19 cellular contexts compared by ENCODE assay signal in the genomic region with DNA sequence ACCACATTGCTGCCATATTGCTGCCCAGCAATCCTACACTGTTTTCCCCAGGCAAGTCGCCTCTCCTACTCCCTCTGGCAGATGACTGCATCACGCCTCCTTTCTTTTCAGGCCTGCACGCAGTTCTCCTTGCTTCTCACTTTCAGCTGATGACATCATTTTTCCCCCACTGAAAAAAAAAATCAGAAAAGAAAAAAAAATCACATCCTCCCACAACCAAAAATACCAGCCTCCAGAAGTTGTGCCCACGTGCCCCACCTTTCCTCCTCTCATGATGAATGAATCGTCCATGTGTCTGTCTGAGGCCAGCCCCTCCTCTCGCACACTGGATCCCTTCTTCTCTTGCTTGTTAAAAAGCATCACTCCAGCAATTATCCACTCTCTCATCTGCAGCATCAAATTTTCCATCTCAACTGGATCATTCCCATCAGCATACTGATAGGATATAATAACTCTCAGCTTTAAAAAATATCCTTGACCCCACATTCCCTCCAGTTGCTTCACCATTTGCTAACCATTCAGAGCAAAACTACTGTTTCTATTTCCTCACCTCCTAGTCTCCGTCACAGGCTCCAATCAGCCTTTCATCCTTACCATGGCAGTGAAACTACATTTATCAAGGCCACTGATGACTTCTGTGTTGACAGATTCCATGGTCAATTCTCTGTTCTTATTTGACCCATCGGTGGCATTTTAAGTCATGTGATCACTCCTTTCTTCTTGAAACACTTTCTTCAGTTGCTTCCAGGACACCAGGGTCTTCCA. TPM values are rescaled to one million over a fixed set of nuclear protein-coding genes. Genes with fewer than 3 reads are reported as not detected.
DNase-seq lines count a peak whose midpoint lies in the region; ATAC-seq, FAIRE-seq and TF ChIP-seq lines count a peak whose summit lies in the region.
"Had no signal": no experiment of that assay in that cellular context is flagged by ENCODE, and none has a peak within 500 bp of the region (broad histone marks: within the 10 kb centered on the region; RNA-seq: fewer than 3 reads in every experiment).

No MANE protein-coding gene starts in this region.

- FAIRE-seq in pancreas (lab: Jason Lieb, UNC): no peak
- FAIRE-seq: endothelial cell of umbilical vein, GM19239, TTC549 had no signal

- H3K4me2 ChIP-seq in mesendoderm (ENCODE audit: low read length): no peak overlapping the region
- H3K4me2 ChIP-seq: SK-N-SH had no signal

- H3K4ac ChIP-seq in mesendoderm (ENCODE audit: low read depth, low read length): no peak overlapping the region

- H3K27ac Mint-ChIP-seq in activated CD8-positive, alpha-beta T cell treated with anti-CD3 and anti-CD28 coated beads for 36 hours: no peak overlapping the region
- no peak overlapping the region for H3K27ac Mint-ChIP-seq in activated CD8-positive, alpha-beta T cell treated with anti-CD3 and anti-CD28 coated beads, Interleukin-2, amount 10 ng/mL, durations not matched to agents 7 days and 5 days
- H3K27ac Mint-ChIP-seq in activated naive CD4-positive, alpha-beta T cell treated with anti-CD3 and anti-CD28 coated beads, Interleukin-2, amount 10 ng/mL, durations not matched to agents 7 days and 5 days: peak overlapping the region; percentile 15
- no peak overlapping the region for H3K27ac Mint-ChIP-seq in T-cell
- H3K27ac Mint-ChIP-seq: nephron had no signal

- H3K36me3 Mint-ChIP-seq in activated CD8-positive, alpha-beta T cell treated with anti-CD3 and anti-CD28 coated beads for 36 hours (ENCODE audit: low read depth): no peaks in the 10 kb centered on the region
- H3K36me3 Mint-ChIP-seq in activated CD8-positive, alpha-beta T cell treated with anti-CD3 and anti-CD28 coated beads, Interleukin-2, amount 10 ng/mL, durations not matched to agents 7 days and 5 days (ENCODE audit: low read depth): no peaks in the 10 kb centered on the region
- H3K36me3 Mint-ChIP-seq in activated naive CD4-positive, alpha-beta T cell treated with anti-CD3 and anti-CD28 coated beads, Interleukin-2, amount 10 ng/mL, durations not matched to agents 7 days and 5 days: no peaks in the 10 kb centered on the region
- no peaks in the 10 kb centered on the region for H3K36me3 Mint-ChIP-seq in T-cell

- no peak overlapping the region for H3K4me3 ChIP-seq in mesendoderm (ENCODE audit: low read length)
- no peak overlapping the region for H3K4me3 ChIP-seq in pancreas

- no peak for TF ChIP-seq CTCF in activated CD8-positive, alpha-beta T cell treated with anti-CD3 and anti-CD28 coated beads for 36 hours (IDR thresholded peaks at IDR 0.05)
- no peak for TF ChIP-seq CTCF in pancreas (IDR thresholded peaks at IDR 0.05)

- no peak overlapping the region for H4K5ac ChIP-seq in mesendoderm (ENCODE audit: low read length)

- H3K9me3 Mint-ChIP-seq in activated CD8-positive, alpha-beta T cell treated with anti-CD3 and anti-CD28 coated beads for 36 hours: no peaks in the 10 kb centered on the region
- H3K9me3 Mint-ChIP-seq in activated CD8-positive, alpha-beta T cell treated with anti-CD3 and anti-CD28 coated beads, Interleukin-2, amount 10 ng/mL, durations not matched to agents 7 days and 5 days (ENCODE audit: insufficient read depth): no peaks in the 10 kb centered on the region
- no peaks in the 10 kb centered on the region for H3K9me3 Mint-ChIP-seq in activated naive CD4-positive, alpha-beta T cell treated with anti-CD3 and anti-CD28 coated beads, Interleukin-2, amount 10 ng/mL, durations not matched to agents 7 days and 5 days
- no peaks in the 10 kb centered on the region for H3K9me3 Mint-ChIP-seq in T-cell
- H3K9me3 Mint-ChIP-seq: nephron had no signal

- peak; percentile 60 for DNase-seq in activated CD8-positive, alpha-beta T cell treated with anti-CD3 and anti-CD28 coated beads for 36 hours
- no peak for DNase-seq in activated CD8-positive, alpha-beta T cell treated with anti-CD3 and anti-CD28 coated beads, Interleukin-2, amount 10 ng/mL, durations not matched to agents 7 days and 5 days
- no peak for DNase-seq in activated naive CD4-positive, alpha-beta T cell treated with anti-CD3 and anti-CD28 coated beads, Interleukin-2, amount 10 ng/mL, durations not matched to agents 7 days and 5 days
- DNase-seq in mesendoderm: peak; percentile 19
- peak; percentile 12 for DNase-seq in stimulated activated naive CD8-positive, alpha-beta T cell treated with anti-CD3 and anti-CD28 coated beads, Interleukin-15, Interleukin-2, amounts not matched to agents 100 U/mL and 50 U/mL, for 24 hours
- DNase-seq in pancreas: no peak
- no peak for DNase-seq in HPDE6-E6E7 (ENCODE audit: extremely low spot score)
- no peak for DNase-seq in T-cell
- DNase-seq: COR-L47, GF-D8, mammary epithelial cell, NCI-H1694 treated with DMSO at 0.1 percent for 48 hours, NCI-H526 treated with DMSO at 0.1 percent for 48 hours, SK-N-SH had no signal

- H3K9ac ChIP-seq in mesendoderm (ENCODE audit: low read length): no peak overlapping the region
- H3K9ac ChIP-seq: SK-N-SH had no signal

- no peaks in the 10 kb centered on the region for H3K27me3 Mint-ChIP-seq in activated CD8-positive, alpha-beta T cell treated with anti-CD3 and anti-CD28 coated beads for 36 hours
- peaks cover 12% of the 10 kb centered on the region for H3K27me3 Mint-ChIP-seq in activated CD8-positive, alpha-beta T cell treated with anti-CD3 and anti-CD28 coated beads, Interleukin-2, amount 10 ng/mL, durations not matched to agents 7 days and 5 days (ENCODE audit: low read depth)
- H3K27me3 Mint-ChIP-seq in activated naive CD4-positive, alpha-beta T cell treated with anti-CD3 and anti-CD28 coated beads, Interleukin-2, amount 10 ng/mL, durations not matched to agents 7 days and 5 days: peaks cover 30% of the 10 kb centered on the region
- peaks cover 0 to 1% of the 10 kb centered on the region in 2 donors for H3K27me3 Mint-ChIP-seq in T-cell

- ATAC-seq in activated CD8-positive, alpha-beta T cell treated with anti-CD3 and anti-CD28 coated beads for 36 hours: peak; percentile 80
- ATAC-seq in activated CD8-positive, alpha-beta T cell treated with anti-CD3 and anti-CD28 coated beads, Interleukin-2, amount 10 ng/mL, durations not matched to agents 7 days and 5 days: no peak
- ATAC-seq in stimulated activated naive CD8-positive, alpha-beta T cell treated with anti-CD3 and anti-CD28 coated beads, Interleukin-15, Interleukin-2, amounts not matched to agents 100 U/mL and 50 U/mL, for 24 hours: peak; percentile 57
- ATAC-seq in pancreas (no peak), T-cell (replicated peaks in 1 of 4) (no peak)

- H2BK15ac ChIP-seq in mesendoderm (replicated peaks; ENCODE audit: low read depth): no peak overlapping the region

- POLR2A ChIA-PET in activated CD8-positive, alpha-beta T cell treated with anti-CD3 and anti-CD28 coated beads for 36 hours (lab: Charles Lee): interaction anchor here (1.2 to 1.4 kb wide), 2 partner anchors 33 to 46 kb away, joined by 3 to 4 read pairs; partner anchors contain the start of gene SRSF1
- POLR2A ChIA-PET in activated CD8-positive, alpha-beta T cell treated with anti-CD3 and anti-CD28 coated beads, Interleukin-2, amount 10 ng/mL, durations not matched to agents 7 days and 5 days (lab: Charles Lee): no interaction called here
- POLR2A ChIA-PET in T-cell (lab: Charles Lee): no interaction called here

- CTCF ChIA-PET in activated CD8-positive, alpha-beta T cell treated with anti-CD3 and anti-CD28 coated beads for 36 hours (lab: Charles Lee): interaction anchor here (0.6 to 0.8 kb wide), 2 partner anchors 8 to 117 kb away, joined by 3 read pairs; no protein-coding TSS in a partner anchor
- CTCF ChIA-PET in activated CD8-positive, alpha-beta T cell treated with anti-CD3 and anti-CD28 coated beads, Interleukin-2, amount 10 ng/mL, durations not matched to agents 7 days and 5 days (lab: Charles Lee): interaction anchor here (1.1 kb wide), 1 partner anchor 147 kb away, joined by 3 read pairs; no protein-coding TSS in a partner anchor
- CTCF ChIA-PET in activated naive CD4-positive, alpha-beta T cell treated with anti-CD3 and anti-CD28 coated beads, Interleukin-2, amount 10 ng/mL, durations not matched to agents 7 days and 5 days (lab: Charles Lee): no interaction called here
- CTCF ChIA-PET in T-cell (lab: Charles Lee): interaction anchor here in 1 of 2 donors (0.6 kb wide), 1 partner anchor 36 kb away, joined by 6 read pairs; no protein-coding TSS in a partner anchor

- H4K8ac ChIP-seq in mesendoderm (ENCODE audit: low read depth, low read length): no peak overlapping the region

- peaks cover 14% of the 10 kb centered on the region for H3K4me1 Mint-ChIP-seq in activated CD8-positive, alpha-beta T cell treated with anti-CD3 and anti-CD28 coated beads for 36 hours (ENCODE audit: low read depth)
- peaks cover 10% of the 10 kb centered on the region for H3K4me1 Mint-ChIP-seq in activated CD8-positive, alpha-beta T cell treated with anti-CD3 and anti-CD28 coated beads, Interleukin-2, amount 10 ng/mL, durations not matched to agents 7 days and 5 days (ENCODE audit: low read depth)
- peaks cover 11% of the 10 kb centered on the region for H3K4me1 Mint-ChIP-seq in activated naive CD4-positive, alpha-beta T cell treated with anti-CD3 and anti-CD28 coated beads, Interleukin-2, amount 10 ng/mL, durations not matched to agents 7 days and 5 days
- peaks cover 4 to 6% (median 6%) of the 10 kb centered on the region in 3 donors for H3K4me1 Mint-ChIP-seq in T-cell
- H3K4me1 Mint-ChIP-seq: nephron had no signal

- H3K27me3 ChIP-seq in mesendoderm (ENCODE audit: insufficient read depth, low read length, poor library complexity): no peaks in the 10 kb centered on the region
- no peaks in the 10 kb centered on the region for H3K27me3 ChIP-seq in pancreas

- H3K56ac ChIP-seq in mesendoderm (ENCODE audit: low read length): no peak overlapping the region

- WGBS in mesendoderm (ENCODE audit: extremely low coverage, insufficient coverage, low lambda C conversion rate): no CpG with 5 or more reads among the region's 8 CpGs
- 57 to 65% methylated on average over 8 of the region's 8 CpGs for WGBS in pancreas, 2 donors

- H2AK5ac ChIP-seq in mesendoderm (ENCODE audit: low read length): no peak overlapping the region

- H2BK5ac ChIP-seq in mesendoderm (ENCODE audit: low read length): no peak overlapping the region

- no peak overlapping the region for H3K18ac ChIP-seq in mesendoderm (ENCODE audit: low read length)

- no peak overlapping the region for H2BK120ac ChIP-seq in mesendoderm (ENCODE audit: low read depth, low read length)

- H3K4me1 ChIP-seq in mesendoderm (ENCODE audit: control insufficient read depth, low read depth, low read length) (no peaks in the 10 kb centered on the region), pancreas (no peaks in the 10 kb centered on the region)

- no peak overlapping the region for H3K27ac ChIP-seq in mesendoderm (ENCODE audit: low read depth, low read length)
- no peak overlapping the region for H3K27ac ChIP-seq in pancreas
- H3K27ac ChIP-seq: HL-60 had no signal

- H3K9me3 ChIP-seq in pancreas: no peaks in the 10 kb centered on the region
- H3K9me3 ChIP-seq: SK-N-SH had no signal

- no peaks in the 10 kb centered on the region for H3K79me1 ChIP-seq in mesendoderm (ENCODE audit: low read length)

- H3K36me3 ChIP-seq in mesendoderm (ENCODE audit: control insufficient read depth, insufficient read depth, low read length) (no peaks in the 10 kb centered on the region), pancreas (no peaks in the 10 kb centered on the region)

- no peak overlapping the region for H3K4me3 Mint-ChIP-seq in activated CD8-positive, alpha-beta T cell treated with anti-CD3 and anti-CD28 coated beads for 36 hours
- H3K4me3 Mint-ChIP-seq in activated CD8-positive, alpha-beta T cell treated with anti-CD3 and anti-CD28 coated beads, Interleukin-2, amount 10 ng/mL, durations not matched to agents 7 days and 5 days: no peak overlapping the region
- no peak overlapping the region for H3K4me3 Mint-ChIP-seq in activated naive CD4-positive, alpha-beta T cell treated with anti-CD3 and anti-CD28 coated beads, Interleukin-2, amount 10 ng/mL, durations not matched to agents 7 days and 5 days
- no peak overlapping the region for H3K4me3 Mint-ChIP-seq in T-cell
- H3K4me3 Mint-ChIP-seq: nephron had no signal

- H3K79me2 ChIP-seq in mesendoderm (ENCODE audit: control insufficient read depth, insufficient read depth, low read length): no peaks in the 10 kb centered on the region

- intact Hi-C loops in activated CD8-positive, alpha-beta T cell treated with anti-CD3 and anti-CD28 coated beads for 36 hours (cut with micrococcal nuclease): no loop called here
- intact Hi-C loops in pancreas (cut with DNase I): no loop called here

- H3K23ac ChIP-seq in mesendoderm (ENCODE audit: low read length): no peak overlapping the region

RNA-seq across cellular contexts. Expression of gene DYNLL2, which starts 30.1 kb away (rescaled TPM):
- 10 to 100 TPM; 25.6 to 26.1 TPM for total RNA-seq in activated CD8-positive, alpha-beta T cell treated with anti-CD3 and anti-CD28 coated beads for 36 hours
- total RNA-seq in activated CD8-positive, alpha-beta T cell treated with anti-CD3 and anti-CD28 coated beads, Interleukin-2, amount 10 ng/mL, durations not matched to agents 7 days and 5 days: 10 to 100 TPM; 30.9 to 31.7 TPM
- polyA plus RNA-seq in mesendoderm (2013, experiment 1 of 2): 21.8 TPM
- 21.7 TPM for polyA plus RNA-seq in mesendoderm (2013, experiment 2 of 2)
- total RNA-seq in pancreas (10 to 100 TPM; 10.7 to 17.9 (median 12.5) TPM), T-cell (10 to 100 TPM; 30.4 to 42.1 (median 34.9) TPM)
- polyA plus RNA-seq in pancreas: 10 to 100 TPM; 13.8 to 20.5 TPM

RNA-seq across cellular contexts. Expression of gene SRSF1, which starts 46.1 kb away (rescaled TPM):
- 100 to 1,000 TPM; 333 to 342 TPM for total RNA-seq in activated CD8-positive, alpha-beta T cell treated with anti-CD3 and anti-CD28 coated beads for 36 hours
- total RNA-seq in activated CD8-positive, alpha-beta T cell treated with anti-CD3 and anti-CD28 coated beads, Interleukin-2, amount 10 ng/mL, durations not matched to agents 7 days and 5 days: 100 to 1,000 TPM; 382 to 383 TPM
- 461 TPM for polyA plus RNA-seq in mesendoderm (2013, experiment 1 of 2)
- polyA plus RNA-seq in mesendoderm (2013, experiment 2 of 2): 462 TPM
- total RNA-seq in pancreas (10 to 100 TPM; 37.5 to 95.2 (median 77.0) TPM), T-cell (100 to 1,000 TPM; 112 to 266 (median 261) TPM)
- polyA plus RNA-seq in pancreas: 10 to 100 TPM; 39.8 to 58.8 TPM

Comparison
In these comparisons a context has a peak if more than half of its experiments do, and no peak if none do; other contexts are left out.
1. ATAC-seq: peak in activated CD8-positive, alpha-beta T cell treated with anti-CD3 and anti-CD28 coated beads for 36 hours (single experiment) and stimulated activated naive CD8-positive, alpha-beta T cell treated with anti-CD3 and anti-CD28 coated beads, Interleukin-15, Interleukin-2, amounts not matched to agents 100 U/mL and 50 U/mL, for 24 hours (single experiment); none in activated CD8-positive, alpha-beta T cell treated with anti-CD3 and anti-CD28 coated beads, Interleukin-2, amount 10 ng/mL, durations not matched to agents 7 days and 5 days (single experiment), pancreas (0 of 4) and T-cell (0 of 4).
2. DNase-seq: peak in activated CD8-positive, alpha-beta T cell treated with anti-CD3 and anti-CD28 coated beads for 36 hours (single experiment), mesendoderm (single experiment) and stimulated activated naive CD8-positive, alpha-beta T cell treated with anti-CD3 and anti-CD28 coated beads, Interleukin-15, Interleukin-2, amounts not matched to agents 100 U/mL and 50 U/mL, for 24 hours (single experiment); none in activated CD8-positive, alpha-beta T cell treated with anti-CD3 and anti-CD28 coated beads, Interleukin-2, amount 10 ng/mL, durations not matched to agents 7 days and 5 days (single experiment), activated naive CD4-positive, alpha-beta T cell treated with anti-CD3 and anti-CD28 coated beads, Interleukin-2, amount 10 ng/mL, durations not matched to agents 7 days and 5 days (single experiment), pancreas (0 of 6), HPDE6-E6E7 (single experiment) and T-cell (0 of 34).